ENCODE assay signal across 8 cellular contexts in genomic region chr10:104622598-104623209, GRCh38. TPM values are rescaled to one million over a fixed set of nuclear protein-coding genes. Genes with fewer than 3 reads are reported as not detected.
DNase-seq lines count a peak whose midpoint lies in the region; ATAC-seq and TF ChIP-seq lines count a peak whose summit lies in the region.

No MANE protein-coding gene starts in this region.

- no peak overlapping the region for H3K4me3 ChIP-seq in Jurkat, Clone E6-1 (ENCODE audit: low read length)
- H3K4me3 ChIP-seq in astrocyte of the spinal cord (ENCODE audit: low read depth, low read length): no peak overlapping the region
- H3K4me3 ChIP-seq in neural progenitor cell: no peak overlapping the region

- H3K27ac Mint-ChIP-seq in neural progenitor cell: no peak overlapping the region

- no peaks in the 10 kb centered on the region for H3K36me3 Mint-ChIP-seq in neural progenitor cell

- H3K27me3 ChIP-seq in neural progenitor cell: peaks cover 39% of the 10 kb centered on the region

- no peaks in the 10 kb centered on the region for H3K4me1 ChIP-seq in neural progenitor cell

- no peak overlapping the region for H3K9ac ChIP-seq in neural progenitor cell

- H3K79me2 ChIP-seq in neural progenitor cell (ENCODE audit: low read depth): no peaks in the 10 kb centered on the region

- ATAC-seq in HG03045 (IDR thresholded peaks at IDR 0.05; ENCODE audit: unreplicated experiment) (no peak), GM18519 (IDR thresholded peaks at IDR 0.05; ENCODE audit: low FRiP score, unreplicated experiment) (no peak)

- TF ChIP-seq CTCF in astrocyte of the spinal cord (IDR thresholded peaks at IDR 0.05; ENCODE audit: low read depth, low read length) (peak; percentile 61), neural progenitor cell (IDR thresholded peaks at IDR 0.05) (peak; percentile 81)

- H4K20me1 ChIP-seq in neural progenitor cell (ENCODE audit: low read depth): no peaks in the 10 kb centered on the region

- H3K9me3 Mint-ChIP-seq in neural progenitor cell: peaks cover 3% of the 10 kb centered on the region

- no peak overlapping the region for H3K27ac ChIP-seq in neural progenitor cell

- no peak overlapping the region for H3K4me3 Mint-ChIP-seq in neural progenitor cell

- no peak overlapping the region for H3K4me2 ChIP-seq in neural progenitor cell

- no peak overlapping the region for H2AFZ ChIP-seq in neural progenitor cell (replicated peaks)

- H3K36me3 ChIP-seq in neural progenitor cell: no peaks in the 10 kb centered on the region

- H3K9me3 ChIP-seq in neural progenitor cell (ENCODE audit: low read depth): no peaks in the 10 kb centered on the region

- no peaks in the 10 kb centered on the region for H3F3A ChIP-seq in neural progenitor cell (ENCODE audit: low read depth)

- in situ Hi-C loops in astrocyte of the spinal cord (cut with HindIII; ENCODE audit: low sequenced_read_pairs): no loop called here

- DNase-seq in SHP77 (lab: John Stamatoyannopoulos, UW) (peak; percentile 19 to 33), SHP77 treated with DMSO at 0.1 percent for 48 hours (lab: John Stamatoyannopoulos, UW) (no peak), astrocyte of the spinal cord (ENCODE audit: low read depth, low spot score) (peak; percentile 24), neural progenitor cell (ENCODE audit: low spot score) (peak; percentile 79)
- DNase-seq in Jurkat, Clone E6-1 (ENCODE audit: low read depth, low spot score): peak; percentile 23
- no peak for DNase-seq in activated CD4-positive, alpha-beta T cell treated with anti-CD3 and anti-CD28 coated beads, Interleukin-2, amount 50 U/mL, for 1 hour

- H3K27me3 Mint-ChIP-seq in neural progenitor cell (ENCODE audit: insufficient read depth, low read depth): peaks cover 2% of the 10 kb centered on the region

- H3K4me1 Mint-ChIP-seq in neural progenitor cell: no peaks in the 10 kb centered on the region

RNA-seq across cellular contexts. Expression of gene SORCS3, which starts 18.4 kb away (rescaled TPM):
- polyA plus RNA-seq in Jurkat, Clone E6-1 (2012; ENCODE audit: insufficient read depth, insufficient read length): not detected
- 0.26 and 0.34 TPM in 2 replicates for total RNA-seq in neural progenitor cell (ENCODE audit: low replicate concordance)

Comparison
In these comparisons a context has a peak if more than half of its experiments do, and no peak if none do; other contexts are left out.
1. DNase-seq: peak in SHP77 (2 of 2), Jurkat, Clone E6-1 (single experiment), astrocyte of the spinal cord (single experiment) and neural progenitor cell (single experiment); none in SHP77 treated with DMSO at 0.1 percent for 48 hours (single experiment) and activated CD4-positive, alpha-beta T cell treated with anti-CD3 and anti-CD28 coated beads, Interleukin-2, amount 50 U/mL, for 1 hour (single experiment).